Comparison of ENCODE assay signal across 22 cellular contexts in genomic region chr4:47534772-47535171, GRCh38. TPM values are rescaled to one million over a fixed set of nuclear protein-coding genes. Genes with fewer than 3 reads are reported as not detected.
DNase-seq lines count a peak whose midpoint lies in the region; ATAC-seq, FAIRE-seq and TF ChIP-seq lines count a peak whose summit lies in the region.
"Had no signal": no experiment of that assay in that cellular context is flagged by ENCODE, and none has a peak within 500 bp of the region (broad histone marks: within the 10 kb centered on the region; RNA-seq: fewer than 3 reads in every experiment).

No MANE protein-coding gene starts in this region.

- H3K79me2 ChIP-seq in SK-N-SH (ENCODE audit: insufficient read depth) (peaks cover 7% of the 10 kb centered on the region; the same call in 1 of the 2 replicates), GM12878 (ENCODE audit: control insufficient read depth, insufficient read depth, low read length) (no peaks in the 10 kb centered on the region; the same call in 1 of the 2 replicates)

- no peak overlapping the region for H3K9ac ChIP-seq in SK-N-SH
- H3K9ac ChIP-seq in GM12878 (ENCODE audit: control insufficient read depth, insufficient read depth, low read length) = no peak overlapping the region
- H3K9ac ChIP-seq: BLaER1 had no signal

- RAD21 ChIA-PET in GM12878 (lab: Charles Lee; ENCODE audit: unreplicated experiment) = no interaction called here

- peak overlapping the region in 1 of 2 experiments; percentile 91; a peak in 2 of 4 replicates for H3K27ac ChIP-seq in SK-N-SH (ENCODE audit: low read depth in 2 of 2, low read length in 1 of 2)
- H3K27ac ChIP-seq in GM12878 (ENCODE audit: control insufficient read depth, insufficient read depth) = no peak overlapping the region
- H3K27ac ChIP-seq: 22Rv1, BLaER1, C4-2B had no signal

- TF ChIP-seq RAD21 in SK-N-SH (IDR thresholded peaks at IDR 0.05; ENCODE audit: low read length) (no peak), GM12878 (IDR thresholded peaks at IDR 0.05; ENCODE audit: insufficient read depth, low read depth, low read length) (no peak)

- peak overlapping the region; percentile 54 to 82 for H3K27ac Mint-ChIP-seq in natural killer cell
- H3K27ac Mint-ChIP-seq: B cell; CD4-positive, alpha-beta T cell had no signal

- H3K27me3 ChIP-seq in SK-N-SH (ENCODE audit: insufficient read depth) (no peaks in the 10 kb centered on the region), GM12878 (replicated peaks in 1 of 2; ENCODE audit: control insufficient read depth in 2 of 2, insufficient read depth in 2 of 2, low read length in 1 of 2) (no peaks in the 10 kb centered on the region)
- H3K27me3 ChIP-seq: BLaER1 had no signal

- peaks cover 73 to 77% of the 10 kb centered on the region in 2 donors for H3K4me1 Mint-ChIP-seq in natural killer cell
- peaks cover 42% of the 10 kb centered on the region for H3K4me1 Mint-ChIP-seq in activated T-cell treated with anti-CD3 and anti-CD28 coated beads, Interleukin-2, amount 50 U/mL, for 4 hours (ENCODE audit: low read depth)

- 100% methylated on average over 1 of the region's 1 CpG for WGBS in SK-N-SH (ENCODE audit: low lambda C conversion rate)
- WGBS in GM12878 (ENCODE audit: insufficient coverage, insufficient replicate concordance, low lambda C conversion rate, missing lambda C conversion rate) = 95% methylated on average over 1 of the region's 1 CpG

- no peak for TF ChIP-seq POLR2A in GM12878 (IDR thresholded peaks at IDR 0.05; ENCODE audit: low read depth, low read length)

- H3K4me3 ChIP-seq in SK-N-SH (ENCODE audit: low read depth in 2 of 2, low read length in 1 of 2) = no peak overlapping the region
- no peak overlapping the region for H3K4me3 ChIP-seq in GM12878
- H3K4me3 ChIP-seq: BLaER1, HAP-1 had no signal

- no peak overlapping the region for H2AFZ ChIP-seq in SK-N-SH (ENCODE audit: low read depth)
- no peak overlapping the region for H2AFZ ChIP-seq in GM12878 (ENCODE audit: control insufficient read depth, low read depth, low read length)

- no peak for FAIRE-seq in GM12878 (lab: Jason Lieb, UNC)
- FAIRE-seq: A204.1, D721Med, G401.6, GM18507, H54 had no signal

- peak overlapping the region; percentile 79 for H3K4me3 Mint-ChIP-seq in natural killer cell
- no peak overlapping the region for H3K4me3 Mint-ChIP-seq in activated T-cell treated with anti-CD3 and anti-CD28 coated beads, Interleukin-2, amount 50 U/mL, for 4 hours
- H3K4me3 Mint-ChIP-seq: B cell; CD4-positive, alpha-beta T cell had no signal

- POLR2A ChIA-PET in SK-N-SH (lab: Yijun Ruan, JAX) (no interaction called here), GM12878 (lab: Charles Lee) (no interaction called here)

- no peak for TF ChIP-seq CTCF in SK-N-SH (IDR thresholded peaks at IDR 0.05)
- TF ChIP-seq CTCF in GM12878 (IDR thresholded peaks at IDR 0.05 in 2 of 3, conservative IDR thresholded peaks at IDR 0.05 in 1 of 3; ENCODE audit: control insufficient read depth in 2 of 3, extremely low read depth in 1 of 3, insufficient read depth in 1 of 3, low read depth in 3 of 3, low read length in 3 of 3) = no peak
- TF ChIP-seq CTCF in natural killer cell (IDR thresholded peaks at IDR 0.05) = no peak

- in situ Hi-C loops in GM12878 (cut with MboI) = no loop called here

- no peaks in the 10 kb centered on the region for H4K20me1 ChIP-seq in SK-N-SH (ENCODE audit: insufficient read depth)
- H4K20me1 ChIP-seq in GM12878 (ENCODE audit: control insufficient read depth, insufficient read depth) = no peaks in the 10 kb centered on the region

- H3K4me1 ChIP-seq in SK-N-SH (ENCODE audit: control insufficient read depth in 1 of 2, insufficient read depth in 2 of 2, low read depth in 1 of 2, low read length in 1 of 2) = peaks cover 13 to 26% of the 10 kb centered on the region in 2 experiments; a peak in 3 of 4 replicates
- H3K4me1 ChIP-seq in GM12878 (ENCODE audit: control insufficient read depth, insufficient read depth, low read length) = peaks cover 13% of the 10 kb centered on the region

- peaks cover 18% of the 10 kb centered on the region for H3F3A ChIP-seq in SK-N-SH (replicated peaks; ENCODE audit: insufficient read depth)

- TF ChIP-seq EP300 in SK-N-SH (IDR thresholded peaks at IDR 0.05; ENCODE audit: borderline replicate concordance in 1 of 2, low read depth in 1 of 2, low read length in 1 of 2) = no peak
- no peak for TF ChIP-seq EP300 in GM12878 (IDR thresholded peaks at IDR 0.05; ENCODE audit: borderline replicate concordance in 1 of 2, control insufficient read depth in 1 of 2, low read depth in 2 of 2, low read length in 2 of 2)

- peaks cover 0 to 2% of the 10 kb centered on the region in 2 donors for H3K9me3 Mint-ChIP-seq in natural killer cell
- H3K9me3 Mint-ChIP-seq in activated T-cell treated with anti-CD3 and anti-CD28 coated beads, Interleukin-2, amount 50 U/mL, for 4 hours = peaks cover 3% of the 10 kb centered on the region

- no TSS peak for BruUV-seq in GM12878 (replicated peaks; lab: Mats Ljungman, UMichigan)

- H3K4me2 ChIP-seq in SK-N-SH (no peak overlapping the region), GM12878 (ENCODE audit: control insufficient read depth, insufficient read depth) (no peak overlapping the region)

- H3K36me3 Mint-ChIP-seq in natural killer cell = peaks cover 18% of the 10 kb centered on the region
- peaks cover 4% of the 10 kb centered on the region for H3K36me3 Mint-ChIP-seq in activated T-cell treated with anti-CD3 and anti-CD28 coated beads, Interleukin-2, amount 50 U/mL, for 4 hours (ENCODE audit: insufficient read depth)

- ATAC-seq in SK-N-SH treated with all-trans-retinoic acid at 6 μM for 48 hours (no peak), GM12878 (no peak), natural killer cell (no peak)
- ATAC-seq in activated T-cell treated with anti-CD3 and anti-CD28 coated beads, Interleukin-2, amount 50 U/mL, for 4 hours = no peak
- no peak for ATAC-seq in stimulated activated naive CD8-positive, alpha-beta T cell treated with anti-CD3 and anti-CD28 coated beads, Interleukin-15, Interleukin-2, amounts not matched to agents 100 U/mL and 50 U/mL, for 24 hours

- H3K36me3 ChIP-seq in SK-N-SH (replicated peaks in 1 of 2; ENCODE audit: control insufficient read depth in 1 of 2, insufficient read depth in 2 of 2, low read length in 1 of 2) (peaks cover 15 to 35% of the 10 kb centered on the region in 2 experiments), GM12878 (ENCODE audit: control insufficient read depth in 2 of 2, insufficient read depth in 2 of 2, low read length in 1 of 2) (peaks cover 4 to 23% of the 10 kb centered on the region in 2 experiments)
- H3K36me3 ChIP-seq: BLaER1 had no signal

- no peaks in the 10 kb centered on the region; the same call in 1 of the 2 replicates for H3K9me3 ChIP-seq in SK-N-SH
- H3K9me3 ChIP-seq in GM12878 (replicated peaks; ENCODE audit: control insufficient read depth, insufficient read depth, low read length) = peaks cover 5% of the 10 kb centered on the region; the same call in 2 of the 3 replicates
- H3K9me3 ChIP-seq: HAP-1 had no signal

- no peaks in the 10 kb centered on the region for H3K27me3 Mint-ChIP-seq in natural killer cell (ENCODE audit: low read depth in 2 of 2)
- no peaks in the 10 kb centered on the region for H3K27me3 Mint-ChIP-seq in activated T-cell treated with anti-CD3 and anti-CD28 coated beads, Interleukin-2, amount 50 U/mL, for 4 hours (ENCODE audit: low read depth)
- H3K27me3 Mint-ChIP-seq: B cell; CD4-positive, alpha-beta T cell; CD8-positive, alpha-beta memory T cell had no signal

- intact Hi-C loops in GM12878 (cut with micrococcal nuclease; ENCODE audit: unreplicated experiment) = no loop called here
- intact Hi-C loops in natural killer cell (cut with micrococcal nuclease) = no loop called here

- SMC1A ChIA-PET in GM12878 (lab: Charles Lee; ENCODE audit: uncharacterized antibody, unreplicated experiment) = interaction anchor here (0.6 to 5.2 kb wide), 3 partner anchors 11 to 30 kb away, joined by 3 to 72 read pairs (median 5); no protein-coding TSS in a partner anchor

- H3K9me2 ChIP-seq in SK-N-SH = no peaks in the 10 kb centered on the region

- DNase-seq in SK-N-SH (no peak), GM12878 (ENCODE audit: low read depth, low spot score) (no peak), natural killer cell (no peak), NCI-H524 treated with DMSO at 0.1 percent for 48 hours (lab: John Stamatoyannopoulos, UW) (no peak)
- no peak for DNase-seq in activated T-cell treated with anti-CD3 and anti-CD28 coated beads, Interleukin-2, amount 50 U/mL, for 4 hours
- DNase-seq in stimulated activated naive CD8-positive, alpha-beta T cell treated with anti-CD3 and anti-CD28 coated beads, Interleukin-15, Interleukin-2, amounts not matched to agents 100 U/mL and 50 U/mL, for 24 hours = no peak
- DNase-seq: CD4-positive, alpha-beta T cell; CD8-positive, alpha-beta memory T cell; DMS 273 treated with DMSO at 0.1 percent for 48 hours; DMS79; GOT3 had no signal

- CTCF ChIA-PET in SK-N-SH (lab: Yijun Ruan, JAX) = interaction anchor here (1.2 kb wide), 1 partner anchor 149 kb away, joined by 3 read pairs; no protein-coding TSS in a partner anchor
- CTCF ChIA-PET in GM12878 (lab: Yijun Ruan, JAX) = interaction anchor here (0.7 kb wide), 1 partner anchor 394 kb away, joined by 3 read pairs; no protein-coding TSS in a partner anchor

TF ChIP-seq in GM12878, 131 proteins besides CTCF, POLR2A, EP300 and RAD21:
- no peak for TF ChIP-seq SIN3A (IDR thresholded peaks at IDR 0.05; ENCODE audit: low read depth, low read length)
- 0 out of 2 replicates have a peak, but pooled peaks have one; percentile 37 for TF ChIP-seq ZNF217 (IDR thresholded peaks at IDR 0.05)

RNA-seq across cellular contexts. Expression of gene ATP10D, which starts 49.7 kb away (rescaled TPM):
- polyA plus RNA-seq in SK-N-SH (2012; rRNA removed) (7.9 and 12.6 TPM in 2 replicates), GM12878 (2011; rRNA removed) (50.3 and 60.3 TPM in 2 replicates), GM12878 (2014; fragmentation: Illumina TruSeq; extraction: Trizol) (18.7 and 19.8 TPM in 2 replicates), GM12878 (2014; fragmentation: Nextera tagmentation; extraction: Ambion mirVana) (10 to 100 TPM; 10.2 to 18.0 TPM), GM12878 (2014; rRNA removed) (9.4 and 11.2 TPM in 2 replicates), GM12878 (2016; fragmentation: Nextera tagmentation; extraction: Ambion mirVana) (10 to 100 TPM; 19.4 to 25.6 TPM)
- polyA plus RNA-seq in SK-N-SH (2012; cell fraction: cytosol; rRNA removed) = 8.7 and 9.8 TPM in 2 replicates
- 8.2 and 15.7 TPM in 2 replicates for polyA plus RNA-seq in SK-N-SH (2012; cell fraction: nucleus; rRNA removed)
- 101 and 123 TPM in 2 replicates for total RNA-seq in GM12878 (2013; cell fraction: nucleolus; rRNA removed)
- total RNA-seq in GM12878 (2014; rRNA removed) (16.5 and 20.3 TPM in 2 replicates), GM12878 (2014; rRNA removed; fragmentation: Illumina TruSeq; extraction: Trizol) (20.7 and 20.8 TPM in 2 replicates), GM12878 (2021) (30.0 and 31.7 TPM in 2 replicates), natural killer cell (10 to 100 TPM; 19.8 to 79.3 (median 28.0) TPM)
- 5.5 TPM for polyA plus RNA-seq in GM12878 (2011; ENCODE audit: low read depth)
- 18.1 and 22.6 TPM in 2 replicates for polyA plus RNA-seq in GM12878 (2011; cell fraction: cytosol; rRNA removed)
- polyA plus RNA-seq in GM12878 (2011; cell fraction: nucleus; rRNA removed) = 42.1 and 55.4 TPM in 2 replicates
- polyA plus RNA-seq in GM12878 (2012) = 10.5 and 10.7 TPM in 2 replicates
- 97.4 and 201 TPM in 2 replicates for polyA minus RNA-seq in GM12878 (2011; rRNA and poly(A)+ RNA removed)
- 18.3 and 21.1 TPM in 2 replicates for polyA minus RNA-seq in GM12878 (2011; cell fraction: cytosol; rRNA and poly(A)+ RNA removed)
- 67.3 and 81.0 TPM in 2 replicates for polyA minus RNA-seq in GM12878 (2011; cell fraction: nucleus; rRNA and poly(A)+ RNA removed)
- total RNA-seq in activated T-cell treated with anti-CD3 and anti-CD28 coated beads, Interleukin-2, amount 50 U/mL, for 4 hours = 1 to 10 TPM; 1.7 to 2.9 (median 1.9) TPM

Comparison
In these comparisons a context has a peak if more than half of its experiments do, and no peak if none do; other contexts are left out.
1. RNA of gene ATP10D, which starts 49.7 kb away (total RNA-seq): 19.8 to 79.3 TPM in natural killer cell and 16.5 to 123 TPM in GM12878; 1.7 to 2.9 TPM in activated T-cell treated with anti-CD3 and anti-CD28 coated beads, Interleukin-2, amount 50 U/mL, for 4 hours; every median in the first group is over 4 times any median in the second.